Comparison of ENCODE assay signal across 18 cellular contexts in genomic region chr15:58203537-58203936, GRCh38.
A peak's percentile ranks its signal among the peaks of the same experiment; 100 is the strongest.
DNase-seq lines count a peak whose midpoint lies in the region; ATAC-seq lines count a peak whose summit lies in the region.
"Had no signal": no experiment of that assay in that cellular context is flagged by ENCODE, and none has a peak within 500 bp of the region (broad histone marks: within the 10 kb centered on the region; RNA-seq: fewer than 3 reads in every experiment).

No MANE protein-coding gene starts in this region.

- H3K4me3 ChIP-seq in SK-N-MC = peak overlapping the region; percentile 6; the same call in 1 of the 2 replicates
- H3K4me3 ChIP-seq: coronary artery had no signal

- ATAC-seq in GM21515 (IDR thresholded peaks at IDR 0.05; ENCODE audit: unreplicated experiment) = no peak
- ATAC-seq in Right ventricle myocardium superior (ENCODE audit: poor library complexity) = no peak
- ATAC-seq: activated CD8-positive, alpha-beta T cell treated with anti-CD3 and anti-CD28 coated beads for 36 hours; stimulated activated naive CD8-positive, alpha-beta T cell treated with anti-CD3 and anti-CD28 coated beads, Interleukin-15, Interleukin-2, amounts not matched to agents 100 U/mL and 50 U/mL, for 24 hours had no signal

- H3K27ac ChIP-seq in SK-N-MC = peak overlapping the region; percentile 38; the same call in 1 of the 2 replicates
- H3K27ac ChIP-seq: coronary artery, parathyroid adenoma had no signal

- H3K9me3 ChIP-seq in SK-N-MC (ENCODE audit: low read depth, low read length) = no peaks in the 10 kb centered on the region

- DNase-seq in EH (ENCODE audit: low read depth) (peak; percentile 99), SK-N-MC (ENCODE audit: low read depth, low spot score) (no peak), epidermal melanocyte (ENCODE audit: insufficient read length, low spot score) (peak; percentile 61), pulmonary artery endothelial cell (ENCODE audit: low read depth, low spot score) (peak; percentile 83), NCI-H2196 (lab: John Stamatoyannopoulos, UW; ENCODE audit: unreplicated experiment) (no peak), kidney tubule cell (ENCODE audit: low spot score) (no peak), Right ventricle myocardium superior (no peak)
- DNase-seq: activated CD8-positive, alpha-beta T cell treated with anti-CD3 and anti-CD28 coated beads for 36 hours; activated gamma-delta T cell treated with Interleukin-2 at 50 U/mL for 16 hours; head of caudate nucleus; KG1; mammary epithelial cell; stimulated activated CD4-positive, alpha-beta T cell treated with anti-CD3 and anti-CD28 coated beads, Interleukin-4, amount 100 ng/mL, for 24 hours; stimulated activated naive CD8-positive, alpha-beta T cell treated with anti-CD3 and anti-CD28 coated beads, Interleukin-15, Interleukin-2, amounts not matched to agents 100 U/mL and 50 U/mL, for 24 hours; T-helper 1 cell had no signal

- H3K9ac ChIP-seq in SK-N-MC (ENCODE audit: insufficient read length) = no peak overlapping the region
- H3K9ac ChIP-seq: parathyroid adenoma had no signal

- no peaks in the 10 kb centered on the region for H3K36me3 ChIP-seq in SK-N-MC (ENCODE audit: insufficient read depth, low read length)

- intact Hi-C loops in Right ventricle myocardium superior (cut with DNase I) = no loop called here

Comparison
In these comparisons a context has a peak if more than half of its experiments do, and no peak if none do; other contexts are left out.
1. DNase-seq: peak in EH (single experiment), epidermal melanocyte (single experiment) and pulmonary artery endothelial cell (single experiment); none in SK-N-MC (single experiment), NCI-H2196 (single experiment), kidney tubule cell (single experiment) and Right ventricle myocardium superior (single experiment).